Comparison of ENCODE assay signal across 27 cellular contexts in the genomic region with DNA sequence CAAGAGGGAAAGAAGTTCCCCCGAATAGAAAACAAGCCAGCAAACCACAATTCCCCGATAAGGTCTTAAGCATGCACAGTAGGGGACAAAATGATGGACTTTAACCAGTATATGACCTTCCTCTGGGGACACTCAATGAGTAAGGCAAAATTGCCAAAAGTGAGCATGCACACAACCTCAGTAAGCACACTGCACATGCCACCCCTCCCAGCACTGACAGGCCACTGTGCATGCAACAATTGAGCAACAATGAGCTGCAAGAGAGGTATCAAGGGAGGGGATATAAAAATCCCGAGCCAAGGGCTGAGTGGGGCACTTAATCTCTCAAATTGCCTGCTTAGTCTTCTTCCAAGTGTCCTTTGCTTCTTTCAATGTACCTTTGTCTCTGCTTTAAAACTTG.
"Had no signal": no experiment of that assay in that cellular context is flagged by ENCODE, and none has a peak within 500 bp of the region (broad histone marks: within the 10 kb centered on the region; RNA-seq: fewer than 3 reads in every experiment).

No MANE protein-coding gene starts in this region.

- H3K4me3 Mint-ChIP-seq: naive thymus-derived CD4-positive, alpha-beta T cell; natural killer cell; nephron; neural progenitor cell; stimulated activated effector memory CD8-positive, alpha-beta T cell treated with anti-CD3 and anti-CD28 coated beads, Interleukin-12 subunit alpha, Interleukin-12 subunit beta, amount 100 ng/mL, for 72 hours; stimulated activated naive CD8-positive, alpha-beta T cell treated with anti-CD3 and anti-CD28 coated beads, Interleukin-15, amount 100 ng/mL, for 72 hours; type B pancreatic cell had no signal

- H3K4me1 Mint-ChIP-seq: naive thymus-derived CD4-positive, alpha-beta T cell; natural killer cell; neural progenitor cell; stimulated activated effector memory CD8-positive, alpha-beta T cell treated with anti-CD3 and anti-CD28 coated beads, Interleukin-12 subunit alpha, Interleukin-12 subunit beta, amount 100 ng/mL, for 72 hours; stimulated activated naive CD8-positive, alpha-beta T cell treated with anti-CD3 and anti-CD28 coated beads, Interleukin-15, amount 100 ng/mL, for 72 hours had no signal

- DNase-seq: naive thymus-derived CD4-positive, alpha-beta T cell; natural killer cell; nucleus accumbens; ovary; psoas muscle; right cardiac atrium; right lobe of liver; sigmoid colon; small intestine; stimulated activated CD4-positive, alpha-beta T cell treated with anti-CD3 and anti-CD28 coated beads, Interleukin-15, amount 100 ng/mL, for 24 hours; stimulated activated CD4-positive, alpha-beta T cell treated with anti-CD3 and anti-CD28 coated beads, Interleukin-2, amount 100 ng/mL, for 24 hours; stimulated activated CD4-positive, alpha-beta T cell treated with anti-CD3 and anti-CD28 coated beads, Interleukin-2, amount 100 ng/mL, for 48 hours; stimulated activated CD4-positive, alpha-beta T cell treated with anti-CD3 and anti-CD28 coated beads, Interleukin-4, amount 100 ng/mL, for 24 hours; stimulated activated naive CD4-positive, alpha-beta T cell; stimulated activated naive CD8-positive, alpha-beta T cell treated with anti-CD3 and anti-CD28 coated beads, Interleukin-15, amount 100 ng/mL, for 72 hours; stimulated activated naive CD8-positive, alpha-beta T cell treated with anti-CD3 and anti-CD28 coated beads, Interleukin-15, Interleukin-2, amounts not matched to agents 100 U/mL and 50 U/mL, for 24 hours; substantia nigra; testis; tibial artery; transverse colon; upper lobe of right lung; uterus had no signal

- H3K27me3 Mint-ChIP-seq: naive thymus-derived CD4-positive, alpha-beta T cell; progenitor cell of endocrine pancreas; stimulated activated naive CD8-positive, alpha-beta T cell treated with anti-CD3 and anti-CD28 coated beads, Interleukin-15, amount 100 ng/mL, for 72 hours had no signal

- H3K9me3 Mint-ChIP-seq: nephron; neural progenitor cell; stimulated activated effector memory CD8-positive, alpha-beta T cell treated with anti-CD3 and anti-CD28 coated beads, Interleukin-12 subunit alpha, Interleukin-12 subunit beta, amount 100 ng/mL, for 72 hours; stimulated activated naive CD8-positive, alpha-beta T cell treated with anti-CD3 and anti-CD28 coated beads, Interleukin-15, amount 100 ng/mL, for 72 hours; type B pancreatic cell had no signal

- H3K36me3 Mint-ChIP-seq: naive thymus-derived CD4-positive, alpha-beta T cell; natural killer cell; neural progenitor cell; stimulated activated effector memory CD8-positive, alpha-beta T cell treated with anti-CD3 and anti-CD28 coated beads, Interleukin-12 subunit alpha, Interleukin-12 subunit beta, amount 100 ng/mL, for 72 hours; type B pancreatic cell had no signal

- H3K27ac Mint-ChIP-seq: naive thymus-derived CD4-positive, alpha-beta T cell; natural killer cell; nephron; neural progenitor cell; progenitor cell of endocrine pancreas; stimulated activated effector memory CD8-positive, alpha-beta T cell treated with anti-CD3 and anti-CD28 coated beads, Interleukin-12 subunit alpha, Interleukin-12 subunit beta, amount 100 ng/mL, for 72 hours; stimulated activated naive CD8-positive, alpha-beta T cell treated with anti-CD3 and anti-CD28 coated beads, Interleukin-15, amount 100 ng/mL, for 72 hours; type B pancreatic cell had no signal

- ATAC-seq: naive thymus-derived CD4-positive, alpha-beta T cell; natural killer cell; psoas muscle; right cardiac atrium; right lobe of liver; stimulated activated effector memory CD8-positive, alpha-beta T cell treated with anti-CD3 and anti-CD28 coated beads, Interleukin-12 subunit alpha, Interleukin-12 subunit beta, amount 100 ng/mL, for 72 hours; stimulated activated naive CD8-positive, alpha-beta T cell treated with anti-CD3 and anti-CD28 coated beads, Interleukin-15, amount 100 ng/mL, for 72 hours; stimulated activated naive CD8-positive, alpha-beta T cell treated with anti-CD3 and anti-CD28 coated beads, Interleukin-15, Interleukin-2, amounts not matched to agents 100 U/mL and 50 U/mL, for 24 hours; upper lobe of right lung had no signal
